In genomic region chr6:20153194-20153593, GRCh38 we compare ENCODE assay signal across 20 cellular contexts.
"Had no signal": no experiment of that assay in that cellular context is flagged by ENCODE, and none has a peak within 500 bp of the region (broad histone marks: within the 10 kb centered on the region; RNA-seq: fewer than 3 reads in every experiment).

No MANE protein-coding gene starts in this region.

- ATAC-seq: naive thymus-derived CD8-positive, alpha-beta T cell; pancreas; right cardiac atrium; stimulated activated effector memory CD8-positive, alpha-beta T cell treated with anti-CD3 and anti-CD28 coated beads, Interleukin-12 subunit alpha, Interleukin-12 subunit beta, amount 100 ng/mL, for 72 hours; stimulated activated naive CD8-positive, alpha-beta T cell treated with anti-CD3 and anti-CD28 coated beads, Interleukin-15, Interleukin-2, amounts not matched to agents 100 U/mL and 50 U/mL, for 24 hours; upper lobe of right lung had no signal

- H3K4me1 Mint-ChIP-seq: naive thymus-derived CD8-positive, alpha-beta T cell had no signal

- H3K4me3 Mint-ChIP-seq: naive thymus-derived CD8-positive, alpha-beta T cell; neural crest cell; stimulated activated effector memory CD8-positive, alpha-beta T cell treated with anti-CD3 and anti-CD28 coated beads, Interleukin-12 subunit alpha, Interleukin-12 subunit beta, amount 100 ng/mL, for 72 hours had no signal

- H3K36me3 ChIP-seq: colonic mucosa, pancreas, upper lobe of right lung had no signal

- DNase-seq: colonic mucosa; effector CD4-positive, alpha-beta T cell; foreskin melanocyte; head of caudate nucleus; hippocampal formation; left colon; mucosa of descending colon; naive thymus-derived CD8-positive, alpha-beta T cell; nucleus accumbens; pancreas; right cardiac atrium; stimulated activated CD4-positive, alpha-beta T cell treated with anti-CD3 and anti-CD28 coated beads, Interleukin-4, amount 100 ng/mL, for 1 hour; stimulated activated CD8-positive, alpha-beta memory T cell treated with anti-CD3 and anti-CD28 coated beads, Interleukin-4, amount 100 ng/mL, for 48 hours; stimulated activated naive CD8-positive, alpha-beta T cell treated with anti-CD3 and anti-CD28 coated beads, Interleukin-15, Interleukin-2, amounts not matched to agents 100 U/mL and 50 U/mL, for 24 hours; tibial artery; upper lobe of right lung had no signal

- H3K27ac Mint-ChIP-seq: naive thymus-derived CD8-positive, alpha-beta T cell; progenitor cell of endocrine pancreas; stimulated activated effector memory CD8-positive, alpha-beta T cell treated with anti-CD3 and anti-CD28 coated beads, Interleukin-12 subunit alpha, Interleukin-12 subunit beta, amount 100 ng/mL, for 72 hours had no signal

- H3K4me3 ChIP-seq: colonic mucosa, mucosa of descending colon, pancreas, tibial artery, upper lobe of right lung, vagina had no signal

- FAIRE-seq: pancreas had no signal

- H3K4me1 ChIP-seq: colonic mucosa, pancreas, upper lobe of right lung, vagina had no signal

- H3K27ac ChIP-seq: pancreas, tibial artery, upper lobe of right lung, vagina had no signal

- H3K9me3 ChIP-seq: colonic mucosa, mucosa of descending colon, pancreas, tibial artery, upper lobe of right lung, vagina had no signal

- H3K9me3 Mint-ChIP-seq: naive thymus-derived CD8-positive, alpha-beta T cell; stimulated activated effector memory CD8-positive, alpha-beta T cell treated with anti-CD3 and anti-CD28 coated beads, Interleukin-12 subunit alpha, Interleukin-12 subunit beta, amount 100 ng/mL, for 72 hours had no signal

- H3K27me3 ChIP-seq: colonic mucosa, pancreas, tibial artery, upper lobe of right lung, vagina had no signal

- H3K27me3 Mint-ChIP-seq: naive thymus-derived CD8-positive, alpha-beta T cell; progenitor cell of endocrine pancreas had no signal
